ENCODE assay signal across 10 cellular contexts in the genomic region with DNA sequence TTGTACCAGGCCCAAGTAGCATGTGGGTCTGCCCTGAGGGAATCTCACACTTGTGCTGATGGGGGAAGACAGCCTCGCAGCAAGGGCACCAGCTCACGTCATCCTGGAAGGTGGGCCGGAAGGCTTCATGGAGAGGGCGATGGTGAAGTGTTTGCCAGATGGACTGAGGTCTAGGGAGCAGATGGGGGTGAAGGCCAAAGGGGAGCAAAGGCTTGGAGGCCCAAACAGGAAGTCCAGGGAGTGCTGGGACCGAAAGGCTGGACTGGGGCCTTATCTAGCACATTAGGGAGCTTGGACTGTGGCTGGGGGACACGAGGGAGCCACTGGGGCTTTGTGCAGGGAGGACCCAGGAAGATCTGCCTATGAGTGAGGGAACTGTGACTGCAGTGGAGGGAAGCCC. TPM values are rescaled to one million over a fixed set of nuclear protein-coding genes. Genes with fewer than 3 reads are reported as not detected.
A peak's percentile ranks its signal among the peaks of the same experiment; 100 is the strongest.
DNase-seq lines count a peak whose midpoint lies in the region; ATAC-seq and TF ChIP-seq lines count a peak whose summit lies in the region.
"Had no signal": no experiment of that assay in that cellular context is flagged by ENCODE, and none has a peak within 500 bp of the region (broad histone marks: within the 10 kb centered on the region; RNA-seq: fewer than 3 reads in every experiment).

No MANE protein-coding gene starts in this region.

- no peak overlapping the region for H3K4me3 Mint-ChIP-seq in stimulated activated naive CD8-positive, alpha-beta T cell treated with anti-CD3 and anti-CD28 coated beads, Interleukin-15, Interleukin-2, amounts not matched to agents 100 ng/mL and 50 ng/mL, for 24 hours
- peak overlapping the region in 1 of 2 donors; percentile 78 for H3K4me3 Mint-ChIP-seq in stimulated activated naive CD8-positive, alpha-beta T cell treated with anti-CD3 and anti-CD28 coated beads, Interleukin-15, amount 100 ng/mL, for 72 hours
- peak overlapping the region; percentile 57 for H3K4me3 Mint-ChIP-seq in activated T-helper 17 cell treated with anti-CD3 and anti-CD28 coated beads, Interleukin-2, amount 50 U/mL, for 72 hours
- no peak overlapping the region for H3K4me3 Mint-ChIP-seq in progenitor cell of endocrine pancreas (ENCODE audit: low read depth)

- no peaks in the 10 kb centered on the region for H3K9me3 Mint-ChIP-seq in stimulated activated naive CD8-positive, alpha-beta T cell treated with anti-CD3 and anti-CD28 coated beads, Interleukin-15, Interleukin-2, amounts not matched to agents 100 ng/mL and 50 ng/mL, for 24 hours
- H3K9me3 Mint-ChIP-seq in stimulated activated naive CD8-positive, alpha-beta T cell treated with anti-CD3 and anti-CD28 coated beads, Interleukin-15, amount 100 ng/mL, for 72 hours = no peaks in the 10 kb centered on the region
- no peaks in the 10 kb centered on the region for H3K9me3 Mint-ChIP-seq in activated T-helper 17 cell treated with anti-CD3 and anti-CD28 coated beads, Interleukin-2, amount 50 U/mL, for 72 hours
- H3K9me3 Mint-ChIP-seq in progenitor cell of endocrine pancreas (ENCODE audit: low read depth) = no peaks in the 10 kb centered on the region

- H3K36me3 Mint-ChIP-seq in stimulated activated naive CD8-positive, alpha-beta T cell treated with anti-CD3 and anti-CD28 coated beads, Interleukin-15, Interleukin-2, amounts not matched to agents 100 ng/mL and 50 ng/mL, for 24 hours (ENCODE audit: low read depth) = peaks cover 4% of the 10 kb centered on the region
- H3K36me3 Mint-ChIP-seq in activated T-helper 17 cell treated with anti-CD3 and anti-CD28 coated beads, Interleukin-2, amount 50 U/mL, for 72 hours (ENCODE audit: low read depth) = peaks cover 5% of the 10 kb centered on the region
- H3K36me3 Mint-ChIP-seq in progenitor cell of endocrine pancreas (ENCODE audit: insufficient read depth) = peaks cover 1% of the 10 kb centered on the region

- TF ChIP-seq CTCF in progenitor cell of endocrine pancreas (IDR thresholded peaks at IDR 0.05; ENCODE audit: unreplicated experiment) = no peak

- H3K27ac Mint-ChIP-seq in stimulated activated naive CD8-positive, alpha-beta T cell treated with anti-CD3 and anti-CD28 coated beads, Interleukin-15, Interleukin-2, amounts not matched to agents 100 ng/mL and 50 ng/mL, for 24 hours = peak overlapping the region; percentile 45
- H3K27ac Mint-ChIP-seq in stimulated activated naive CD8-positive, alpha-beta T cell treated with anti-CD3 and anti-CD28 coated beads, Interleukin-15, amount 100 ng/mL, for 72 hours = no peak overlapping the region
- H3K27ac Mint-ChIP-seq in activated T-helper 17 cell treated with anti-CD3 and anti-CD28 coated beads, Interleukin-2, amount 50 U/mL, for 72 hours = peak overlapping the region; percentile 82
- H3K27ac Mint-ChIP-seq in progenitor cell of endocrine pancreas = no peak overlapping the region

- peaks cover 4% of the 10 kb centered on the region for H3K27me3 Mint-ChIP-seq in stimulated activated naive CD8-positive, alpha-beta T cell treated with anti-CD3 and anti-CD28 coated beads, Interleukin-15, Interleukin-2, amounts not matched to agents 100 ng/mL and 50 ng/mL, for 24 hours
- H3K27me3 Mint-ChIP-seq in stimulated activated naive CD8-positive, alpha-beta T cell treated with anti-CD3 and anti-CD28 coated beads, Interleukin-15, amount 100 ng/mL, for 72 hours = peaks cover 31% of the 10 kb centered on the region
- no peaks in the 10 kb centered on the region for H3K27me3 Mint-ChIP-seq in activated T-helper 17 cell treated with anti-CD3 and anti-CD28 coated beads, Interleukin-2, amount 50 U/mL, for 72 hours
- H3K27me3 Mint-ChIP-seq in progenitor cell of endocrine pancreas = peaks cover 40% of the 10 kb centered on the region

- peaks cover 40% of the 10 kb centered on the region for H3K4me1 Mint-ChIP-seq in stimulated activated naive CD8-positive, alpha-beta T cell treated with anti-CD3 and anti-CD28 coated beads, Interleukin-15, Interleukin-2, amounts not matched to agents 100 ng/mL and 50 ng/mL, for 24 hours (ENCODE audit: low read depth)
- H3K4me1 Mint-ChIP-seq in stimulated activated naive CD8-positive, alpha-beta T cell treated with anti-CD3 and anti-CD28 coated beads, Interleukin-15, amount 100 ng/mL, for 72 hours = peaks cover 55% of the 10 kb centered on the region
- H3K4me1 Mint-ChIP-seq in activated T-helper 17 cell treated with anti-CD3 and anti-CD28 coated beads, Interleukin-2, amount 50 U/mL, for 72 hours = peaks cover 5% of the 10 kb centered on the region
- H3K4me1 Mint-ChIP-seq in progenitor cell of endocrine pancreas (ENCODE audit: low read depth) = peaks cover 2% of the 10 kb centered on the region

- DNase-seq in stimulated activated naive CD8-positive, alpha-beta T cell treated with anti-CD3 and anti-CD28 coated beads, Interleukin-15, amount 100 ng/mL, for 72 hours = no peak
- no peak for DNase-seq in cerebellar nuclear complex (lab: John Stamatoyannopoulos, UW)
- DNase-seq in progenitor cell of endocrine pancreas (ENCODE audit: low spot score, unreplicated experiment) = no peak
- DNase-seq: activated CD8-positive, alpha-beta memory T cell treated with anti-CD3 and anti-CD28 coated beads, Interleukin-2, amount 50 U/mL, for 48 hours had no signal

- no peak for ATAC-seq in stimulated activated naive CD8-positive, alpha-beta T cell treated with anti-CD3 and anti-CD28 coated beads, Interleukin-15, amount 100 ng/mL, for 72 hours
- ATAC-seq in activated T-helper 17 cell treated with anti-CD3 and anti-CD28 coated beads, Interleukin-2, amount 50 U/mL, for 72 hours (replicated peaks) = no peak
- ATAC-seq in GM18511 (IDR thresholded peaks at IDR 0.05; ENCODE audit: unreplicated experiment) = no peak

RNA-seq across cellular contexts. Expression of a gene that starts 1.2 kb away (rescaled TPM):
- 1 to 10 TPM; 2.7 to 7.7 TPM for total RNA-seq in activated T-helper 17 cell treated with anti-CD3 and anti-CD28 coated beads, Interleukin-2, amount 50 U/mL, for 72 hours
- total RNA-seq in progenitor cell of endocrine pancreas = 1.3 and 1.6 TPM in 2 replicates
- total RNA-seq: RPMI7951 had no signal

RNA-seq across cellular contexts. Expression of a gene that starts 12.9 kb away (rescaled TPM):
- total RNA-seq in activated T-helper 17 cell treated with anti-CD3 and anti-CD28 coated beads, Interleukin-2, amount 50 U/mL, for 72 hours = 1 to 10 TPM in 1 of 2 donors, not detected in 1; 2.8 TPM
- total RNA-seq in progenitor cell of endocrine pancreas = not detected in 2 replicates
- total RNA-seq: frontal cortex, NCI-H460, RPMI7951 had no signal

RNA-seq across cellular contexts. Expression of a gene that starts 19.1 kb away (rescaled TPM):
- total RNA-seq in activated T-helper 17 cell treated with anti-CD3 and anti-CD28 coated beads, Interleukin-2, amount 50 U/mL, for 72 hours = 10 to 100 TPM; 62.3 to 90.5 TPM
- total RNA-seq in progenitor cell of endocrine pancreas = 16.4 and 16.9 TPM in 2 replicates

RNA-seq across cellular contexts. Expression of a gene that starts 41.4 kb away (rescaled TPM):
- total RNA-seq in activated T-helper 17 cell treated with anti-CD3 and anti-CD28 coated beads, Interleukin-2, amount 50 U/mL, for 72 hours = 1 to 10 TPM; 2.1 to 4.1 TPM
- total RNA-seq in progenitor cell of endocrine pancreas = 24.4 and 25.1 TPM in 2 replicates

Comparison
In these comparisons a context has a peak if more than half of its experiments do, and no peak if none do; other contexts are left out.
1. H3K27ac Mint-ChIP-seq: peak in stimulated activated naive CD8-positive, alpha-beta T cell treated with anti-CD3 and anti-CD28 coated beads, Interleukin-15, Interleukin-2, amounts not matched to agents 100 ng/mL and 50 ng/mL, for 24 hours (single experiment) and activated T-helper 17 cell treated with anti-CD3 and anti-CD28 coated beads, Interleukin-2, amount 50 U/mL, for 72 hours (single experiment); none in stimulated activated naive CD8-positive, alpha-beta T cell treated with anti-CD3 and anti-CD28 coated beads, Interleukin-15, amount 100 ng/mL, for 72 hours (0 of 2) and progenitor cell of endocrine pancreas (single experiment).